ENCODE assay signal across 1 cellular context in the genomic region with DNA sequence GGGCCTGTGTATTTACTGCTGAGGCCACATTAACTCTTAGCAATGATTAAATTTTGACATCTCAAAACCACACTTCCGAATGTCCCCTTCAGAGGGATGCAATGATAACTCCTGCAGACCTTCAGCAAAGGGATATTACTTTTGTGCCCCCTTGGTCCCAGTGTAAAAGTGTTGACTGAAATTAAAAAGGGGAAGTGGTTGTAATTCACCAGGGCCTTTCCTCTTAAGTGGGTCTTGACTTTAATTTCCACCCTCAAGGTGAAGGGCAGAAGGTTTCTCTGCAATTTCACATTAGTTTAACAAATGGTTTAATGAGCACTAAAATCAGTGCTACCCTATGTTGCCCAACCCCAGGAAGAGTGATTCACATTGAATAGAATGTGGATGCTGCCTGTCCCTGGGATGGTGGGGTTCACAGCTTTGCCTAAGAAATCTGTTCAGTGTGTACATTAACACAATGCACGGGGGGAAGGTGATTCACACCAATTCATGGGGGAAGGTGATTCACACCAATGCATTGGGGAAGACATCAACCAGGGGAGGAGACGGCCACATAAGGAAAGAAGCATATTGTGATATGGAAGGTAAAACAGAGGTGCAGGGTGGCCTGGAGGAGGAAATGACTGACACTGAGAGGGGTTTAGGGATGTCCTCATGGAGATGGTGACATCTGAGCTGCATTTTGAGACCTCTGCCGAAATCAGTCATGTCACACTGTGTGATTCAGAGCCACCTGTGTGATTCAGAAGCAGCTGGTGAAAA.
TF ChIP-seq lines count a peak whose summit lies in the region.

No MANE protein-coding gene starts in this region.

TF ChIP-seq in HCT116, 20 proteins besides CTCF, POLR2A, EP300 and RAD21 (continued from another document):
- TF ChIP-seq REST (IDR thresholded peaks at IDR 0.05; ENCODE audit: low read depth) (no peak), SP1 (IDR thresholded peaks at IDR 0.05; ENCODE audit: low read depth) (no peak), EZH2 (IDR thresholded peaks at IDR 0.05) (no peak), ZFX (IDR thresholded peaks at IDR 0.05) (no peak), SRF (IDR thresholded peaks at IDR 0.05; ENCODE audit: low read depth) (no peak), FOSL1 (IDR thresholded peaks at IDR 0.05; ENCODE audit: low read depth) (no peak; the same call in 1 of the 2 replicates), ZBTB33 (IDR thresholded peaks at IDR 0.05; ENCODE audit: extremely low read depth, insufficient replicate concordance, low read length) (no peak), CBX3 (IDR thresholded peaks at IDR 0.05; ENCODE audit: low read depth) (no peak)
- TF ChIP-seq, protein P1, sequence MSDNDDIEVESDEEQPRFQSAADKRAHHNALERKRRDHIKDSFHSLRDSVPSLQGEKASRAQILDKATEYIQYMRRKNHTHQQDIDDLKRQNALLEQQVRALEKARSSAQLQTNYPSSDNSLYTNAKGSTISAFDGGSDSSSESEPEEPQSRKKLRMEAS (IDR thresholded peaks at IDR 0.05): no peak
